ENCODE assay signal across 8 cellular contexts in genomic region chrX:45781901-45782553, GRCh38.
DNase-seq lines count a peak whose midpoint lies in the region; ATAC-seq and TF ChIP-seq lines count a peak whose summit lies in the region.

No MANE protein-coding gene starts in this region.

- H3K27me3 ChIP-seq in effector memory CD4-positive, alpha-beta T cell (replicated peaks; ENCODE audit: control insufficient read depth, insufficient read depth, low read length, poor library complexity, severe bottlenecking), result no peaks in the 10 kb centered on the region

- no peaks in the 10 kb centered on the region for H3K4me1 ChIP-seq in effector memory CD4-positive, alpha-beta T cell (ENCODE audit: control insufficient read depth, insufficient read depth, low read length, poor library complexity, severe bottlenecking)

- H3K4me3 ChIP-seq in WI38 (ENCODE audit: low read depth, low read length), result no peak overlapping the region
- no peak overlapping the region for H3K4me3 ChIP-seq in effector memory CD4-positive, alpha-beta T cell (ENCODE audit: insufficient read depth, low read depth, low read length, poor library complexity, severe bottlenecking)

- no peaks in the 10 kb centered on the region for H3K9me3 ChIP-seq in effector memory CD4-positive, alpha-beta T cell (ENCODE audit: control insufficient read depth, low read length)

- no peak for ATAC-seq in HG02981 (IDR thresholded peaks at IDR 0.05; ENCODE audit: unreplicated experiment)

- no peak overlapping the region for H3K27ac ChIP-seq in effector memory CD4-positive, alpha-beta T cell (ENCODE audit: insufficient read depth, low read length, poor library complexity, severe bottlenecking)

- TF ChIP-seq CTCF in WI38 (IDR thresholded peaks at IDR 0.05; ENCODE audit: low read depth, low read length), result 0 out of 2 replicates have a peak, but pooled peaks have one; percentile 7

- POLR2A ChIA-PET in HEK293T (lab: Yijun Ruan, JAX), result interaction anchor here (1.6 kb wide), 1 partner anchor 12 kb away, joined by 9 read pairs; no protein-coding TSS in a partner anchor

- DNase-seq in AG08396 (ENCODE audit: low spot score), result peak; percentile 60
- DNase-seq in HEK293T (ENCODE audit: extremely low spot score), result peak; percentile 34
- DNase-seq in kidney tubule cell (ENCODE audit: low spot score), result peak; percentile 55
- DNase-seq in DMS 273 (lab: John Stamatoyannopoulos, UW; ENCODE audit: unreplicated experiment), result no peak
- DNase-seq in SK-N-DZ (ENCODE audit: low spot score), result no peak
- DNase-seq in effector memory CD4-positive, alpha-beta T cell, result no peak

- H3K36me3 ChIP-seq in effector memory CD4-positive, alpha-beta T cell (ENCODE audit: control insufficient read depth, insufficient read depth, low read length), result no peaks in the 10 kb centered on the region

- CTCF ChIA-PET in HEK293T (lab: Yijun Ruan, JAX), result no interaction called here

TF ChIP-seq in HEK293T, 16 proteins besides CTCF, POLR2A, EP300 and RAD21:
- TF ChIP-seq FOXK2 (IDR thresholded peaks at IDR 0.05) (no peak), SP1 (IDR thresholded peaks at IDR 0.05) (no peak), PKNOX1 (IDR thresholded peaks at IDR 0.05) (peak; percentile 27; the same call in 1 of the 2 replicates), CTBP1 (IDR thresholded peaks at IDR 0.05; ENCODE audit: borderline replicate concordance) (0 out of 2 replicates have a peak, but pooled peaks have one; percentile 44)

Comparison
In these comparisons a context has a peak if more than half of its experiments do, and no peak if none do; other contexts are left out.
1. DNase-seq: peak in AG08396 (single experiment), HEK293T (single experiment) and kidney tubule cell (single experiment); none in DMS 273 (single experiment), SK-N-DZ (single experiment) and effector memory CD4-positive, alpha-beta T cell (0 of 3).